ENCODE assay signal across 1 cellular context in genomic region chr7:151690597-151690996, GRCh38.
TF ChIP-seq lines count a peak whose summit lies in the region.

No MANE protein-coding gene starts in this region.

TF ChIP-seq in SK-N-SH treated with all-trans-retinoic acid at 6 μM for 48 hours, 23 proteins besides CTCF, POLR2A, EP300 and RAD21 (continued from another document):
- 0 out of 2 replicates have a peak, but pooled peaks have one; percentile 57 for TF ChIP-seq CREB5 (CRISPR knock-in tag; IDR thresholded peaks at IDR 0.05; ENCODE audit: low read depth)
- TF ChIP-seq TCF4 (CRISPR knock-in tag; IDR thresholded peaks at IDR 0.05; ENCODE audit: borderline replicate concordance): no peak
- no peak for TF ChIP-seq PPARA (CRISPR knock-in tag; IDR thresholded peaks at IDR 0.05; ENCODE audit: borderline replicate concordance)
- 0 out of 2 replicates have a peak, but pooled peaks have one; percentile 45 for TF ChIP-seq SNAI2 (CRISPR knock-in tag; IDR thresholded peaks at IDR 0.05)
- no peak for TF ChIP-seq GLIS3 (CRISPR knock-in tag; IDR thresholded peaks at IDR 0.05)
- no peak for TF ChIP-seq TOX (CRISPR knock-in tag; IDR thresholded peaks at IDR 0.05; ENCODE audit: borderline replicate concordance)
- TF ChIP-seq CSDC2 (CRISPR knock-in tag; IDR thresholded peaks at IDR 0.05): peak; percentile 18; the same call in 1 of the 2 replicates
- TF ChIP-seq POU6F1 (CRISPR knock-in tag; IDR thresholded peaks at IDR 0.05; ENCODE audit: borderline replicate concordance, low read depth): no peak
- TF ChIP-seq ZNF70 (CRISPR knock-in tag; IDR thresholded peaks at IDR 0.05): no peak
- TF ChIP-seq ZFP30 (CRISPR knock-in tag; IDR thresholded peaks at IDR 0.05): no peak
- no peak for TF ChIP-seq BACH2 (CRISPR knock-in tag; IDR thresholded peaks at IDR 0.05; ENCODE audit: borderline replicate concordance)
- TF ChIP-seq OSR1 (CRISPR knock-in tag; IDR thresholded peaks at IDR 0.05): no peak
- no peak for TF ChIP-seq RARB (CRISPR knock-in tag; IDR thresholded peaks at IDR 0.05)
- TF ChIP-seq ZFP3 (CRISPR knock-in tag; IDR thresholded peaks at IDR 0.05): 0 out of 2 replicates have a peak, but pooled peaks have one; percentile 57
- TF ChIP-seq ZC3H10 (CRISPR knock-in tag; IDR thresholded peaks at IDR 0.05): no peak
- TF ChIP-seq ZNF565 (CRISPR knock-in tag; conservative IDR thresholded peaks at IDR 0.05; ENCODE audit: low read depth): no peak
